In genomic region chr1:224733021-224733911, GRCh38 we compare ENCODE assay signal across 8 cellular contexts.
A peak's percentile ranks its signal among the peaks of the same experiment; 100 is the strongest.
DNase-seq lines count a peak whose midpoint lies in the region; ATAC-seq and FAIRE-seq lines count a peak whose summit lies in the region.

No MANE protein-coding gene starts in this region.

- no peak for FAIRE-seq in urothelium cell line (lab: Jason Lieb, UNC)

- DNase-seq in ELR (ENCODE audit: low read depth) (peak; percentile 48), cerebellar cortex (ENCODE audit: low spot score) (peak; percentile 3), retina (peak; percentile 35), iPS-NIHi7 (ENCODE audit: extremely low spot score) (no peak), urothelium cell line (ENCODE audit: low spot score) (no peak)
- DNase-seq in stimulated activated CD4-positive, alpha-beta T cell treated with anti-CD3 and anti-CD28 coated beads, Interleukin-4, amount 100 ng/mL, for 24 hours: no peak

- peak; percentile 51 for ATAC-seq in GM21360 (IDR thresholded peaks at IDR 0.05; ENCODE audit: unreplicated experiment)
- peak; percentile 49 for ATAC-seq in HG03521 (IDR thresholded peaks at IDR 0.05; ENCODE audit: unreplicated experiment)

Comparison
In these comparisons a context has a peak if more than half of its experiments do, and no peak if none do; other contexts are left out.
1. DNase-seq: peak in ELR (single experiment), cerebellar cortex (single experiment) and retina (single experiment); none in stimulated activated CD4-positive, alpha-beta T cell treated with anti-CD3 and anti-CD28 coated beads, Interleukin-4, amount 100 ng/mL, for 24 hours (single experiment), iPS-NIHi7 (single experiment) and urothelium cell line (single experiment).